Comparison of ENCODE assay signal across 8 cellular contexts in genomic region chr20:50731055-50731929, GRCh38. TPM values are rescaled to one million over a fixed set of nuclear protein-coding genes. Genes with fewer than 3 reads are reported as not detected.
DNase-seq lines count a peak whose midpoint lies in the region; ATAC-seq and TF ChIP-seq lines count a peak whose summit lies in the region.

PARD6B (plus strand) TSS chr20:50731580; CDS start chr20:50731787, 207 bp downstream.

- peaks cover 53% of the 10 kb centered on the region for H3K4me1 ChIP-seq in mammary epithelial cell (ENCODE audit: insufficient read depth, low read length)

- no CpG with 5 or more reads among the region's 114 CpGs for whole genome bisulfite sequencing in mammary epithelial cell (ENCODE audit: low coverage, missing lambda C conversion rate)

- peaks cover 9% of the 10 kb centered on the region for H3K36me3 ChIP-seq in WERI-Rb-1
- H3K36me3 ChIP-seq in mammary epithelial cell (ENCODE audit: insufficient read depth, low read length), result no peaks in the 10 kb centered on the region

- peaks cover 50% of the 10 kb centered on the region for H3K79me2 ChIP-seq in mammary epithelial cell (ENCODE audit: insufficient read depth, low read length)

- intact Hi-C loops in mammary epithelial cell (cut with micrococcal nuclease), result no loop called here

- H3K9me3 ChIP-seq in WERI-Rb-1 (ENCODE audit: severe bottlenecking) (no peaks in the 10 kb centered on the region), mammary epithelial cell (replicated peaks; ENCODE audit: insufficient read depth, low read length) (no peaks in the 10 kb centered on the region)

- H3K27me3 ChIP-seq in WERI-Rb-1 (ENCODE audit: insufficient read depth, low read depth, severe bottlenecking), result no peaks in the 10 kb centered on the region
- H3K27me3 ChIP-seq in mammary epithelial cell (ENCODE audit: insufficient read depth, low read length), result no peaks in the 10 kb centered on the region

- in situ Hi-C loops in GM18951 (cut with MboI; ENCODE audit: low sequenced_read_pairs, unreplicated experiment), result no loop called here
- in situ Hi-C loops in mammary epithelial cell (cut with MboI; ENCODE audit: low sequenced_read_pairs in 2 of 2), result loop anchor here in 1 of 2 donors (25.0 kb wide), 1 partner anchor 544 kb away; the partner anchor contains the start of gene CEBPB

- H4K20me1 ChIP-seq in mammary epithelial cell (ENCODE audit: insufficient read depth, low read length), result no peaks in the 10 kb centered on the region

- BruUV-seq in mammary epithelial cell (replicated peaks; lab: Mats Ljungman, UMichigan), result no TSS peak

- H3K4me2 ChIP-seq in mammary epithelial cell (ENCODE audit: insufficient read depth, low read depth, low read length), result peak within 1 kb of the TSS; percentile 96

- ATAC-seq in HG03159 (IDR thresholded peaks at IDR 0.05; ENCODE audit: unreplicated experiment), result peak; percentile 86

- H3K9ac ChIP-seq in mammary epithelial cell (ENCODE audit: insufficient read depth, low read length), result peak within 1 kb of the TSS; percentile 95

- H3K4me3 ChIP-seq in WERI-Rb-1 (ENCODE audit: low read depth, low read length) (peak within 1 kb of the TSS; percentile 77), mammary epithelial cell (replicated peaks in 1 of 3; ENCODE audit: insufficient read depth in 1 of 3, low read depth in 2 of 3, low read length in 3 of 3) (peak within 1 kb of the TSS; percentile 60 to 88 (median 78)), skin epidermis (peak within 1 kb of the TSS; percentile 59 to 93 (median 85))

- H3K27ac ChIP-seq in WERI-Rb-1, result peak within 1 kb of the TSS; percentile 85
- H3K27ac ChIP-seq in mammary epithelial cell (ENCODE audit: insufficient read depth, low read depth, low read length), result peak within 1 kb of the TSS; percentile 88
- H3K27ac ChIP-seq in skin epidermis, result peak within 1 kb of the TSS; percentile 15 to 95 (median 83)

- dilution Hi-C loops in mammary epithelial cell (cut with HindIII; ENCODE audit: low sequenced_read_pairs), result loop anchor here (5.0 kb wide), 1 partner anchor 219 kb away; the partner anchor contains the start of gene PTPN1

- DNase-seq in AG08396 (ENCODE audit: low spot score), result peak; percentile 99
- peak; percentile 99 for DNase-seq in NCI-H2196 treated with DMSO at 0.1 percent for 48 hours (lab: John Stamatoyannopoulos, UW; ENCODE audit: unreplicated experiment)
- DNase-seq in WERI-Rb-1, result peak; percentile 99
- peak; percentile 100 for DNase-seq in mammary epithelial cell
- DNase-seq in iPS-NIHi11 (ENCODE audit: low spot score), result peak; percentile 98

- H2AFZ ChIP-seq in mammary epithelial cell (ENCODE audit: low read depth, low read length), result peak within 1 kb of the TSS; percentile 77

- CTCF ChIA-PET in mammary epithelial cell (lab: Charles Lee; ENCODE audit: low non-redundant PET), result no interaction called here

- TF ChIP-seq CTCF in WERI-Rb-1 (IDR thresholded peaks at IDR 0.05; ENCODE audit: low read depth, low read length), result no peak
- TF ChIP-seq CTCF in mammary epithelial cell (conservative IDR thresholded peaks at IDR 0.05 in 1 of 2, IDR thresholded peaks at IDR 0.05 in 1 of 2; ENCODE audit: extremely low read depth in 1 of 2, insufficient read depth in 1 of 2, low read depth in 1 of 2, low read length in 2 of 2), result no peak

- peak; percentile 63 for TF ChIP-seq POLR2A in GM18951 (IDR thresholded peaks at IDR 0.05; ENCODE audit: extremely low read depth, insufficient read depth, insufficient read length)

RNA-seq across cellular contexts. Expression of gene PARD6B, which starts in this region (rescaled TPM):
- total RNA-seq in mammary epithelial cell, result 1 to 10 TPM; 5.6 to 7.7 TPM
- polyA plus RNA-seq in mammary epithelial cell, result 1.5 TPM
- 4.8 TPM for polyA minus RNA-seq in mammary epithelial cell

Comparison
In these comparisons a context has a peak if more than half of its experiments do, and no peak if none do; other contexts are left out.
1. Peak in every context shown above with its lines: DNase-seq, ATAC-seq, H3K4me3 ChIP-seq and H3K27ac ChIP-seq.